Comparison of ENCODE assay signal across 8 cellular contexts in the genomic region with DNA sequence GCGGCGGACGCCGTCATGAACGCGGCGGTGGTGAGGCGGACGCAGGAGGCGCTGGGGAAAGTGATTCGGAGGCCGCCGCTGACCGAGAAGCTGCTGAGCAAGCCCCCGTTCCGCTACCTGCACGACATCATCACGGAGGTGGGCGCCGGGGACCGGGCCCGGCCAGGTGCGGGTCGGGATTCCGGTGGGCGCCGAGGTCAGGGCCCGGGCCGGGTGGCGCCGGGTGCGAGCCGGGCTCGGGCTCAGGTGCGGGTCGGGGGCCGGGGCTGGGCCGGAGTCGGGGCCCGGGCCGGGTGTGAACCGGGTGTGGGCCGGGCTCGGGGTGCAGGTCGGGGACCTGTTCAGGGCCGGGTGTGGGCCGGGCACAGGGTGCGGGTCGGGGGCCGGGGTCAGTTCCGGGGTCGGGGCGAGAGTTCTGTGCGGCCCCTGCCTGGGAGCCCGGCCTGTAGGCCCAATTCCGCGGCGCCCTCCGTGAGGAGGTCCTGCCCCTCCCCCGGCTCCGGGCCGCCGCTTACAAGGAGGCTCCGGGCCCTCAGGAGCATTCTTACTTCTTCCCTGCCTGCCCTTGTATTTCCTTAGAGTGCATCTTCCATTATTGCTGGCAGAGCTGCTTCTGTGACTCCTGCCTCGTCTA. TPM values are rescaled to one million over a fixed set of nuclear protein-coding genes. Genes with fewer than 3 reads are reported as not detected.
DNase-seq lines count a peak whose midpoint lies in the region; TF ChIP-seq lines count a peak whose summit lies in the region.

No MANE protein-coding gene starts in this region.

- H4K5ac ChIP-seq in H9 (ENCODE audit: insufficient read length, low read depth, low read length) = no peak overlapping the region

- DNase-seq in DMS 273 (lab: John Stamatoyannopoulos, UW; ENCODE audit: unreplicated experiment) (peak; percentile 51), DMS 273 treated with DMSO at 0.1 percent for 48 hours (lab: John Stamatoyannopoulos, UW) (no peak), H9 (no peak), MM.1S (no peak), dermis blood vessel endothelial cell (peak; percentile 17), OCI-M1 (lab: John Stamatoyannopoulos, UW) (no peak), NCI-H1092 treated with DMSO at 0.1 percent for 48 hours (lab: John Stamatoyannopoulos, UW) (no peak)

- H2BK120ac ChIP-seq in H9 (ENCODE audit: low read depth, low read length, poor library complexity, severe bottlenecking) = no peak overlapping the region

- H4K20me1 ChIP-seq in H9 (ENCODE audit: control insufficient read depth, insufficient read depth, insufficient read length) (no peaks in the 10 kb centered on the region), MM.1S (ENCODE audit: insufficient read depth, low read length) (no peaks in the 10 kb centered on the region)

- H4K8ac ChIP-seq in H9 (replicated peaks; ENCODE audit: insufficient read length, low read depth, low read length) = no peak overlapping the region

- H3K4me2 ChIP-seq in H9 (ENCODE audit: insufficient read depth, insufficient read length, low read length) (peak overlapping the region; percentile 88), MM.1S (ENCODE audit: low read depth, low read length) (peak overlapping the region; percentile 80)

- H2BK12ac ChIP-seq in H9 (ENCODE audit: insufficient read length, low read depth, low read length) = no peak overlapping the region

- no peak overlapping the region for H3K56ac ChIP-seq in H9 (ENCODE audit: insufficient read length, low read depth, low read length)

- no peak overlapping the region for H3K27ac Mint-ChIP-seq in H9

- no peak overlapping the region for H3K23ac ChIP-seq in H9 (ENCODE audit: insufficient read length, low read depth, low read length)

- no peak overlapping the region for H3K4ac ChIP-seq in H9 (ENCODE audit: low read depth, low read length)

- WGBS in H9 (ENCODE audit: extremely low coverage, insufficient read length, low lambda C conversion rate) = no CpG with 5 or more reads among the region's 65 CpGs

- H3K79me1 ChIP-seq in H9 (ENCODE audit: insufficient read depth, low read depth, low read length, poor library complexity, severe bottlenecking) = no peaks in the 10 kb centered on the region

- no peak overlapping the region for H2BK15ac ChIP-seq in H9 (ENCODE audit: low read depth, low read length)

- peaks cover 1 to 7% (median 5%) of the 10 kb centered on the region in 3 experiments; a peak in 3 of 7 replicates for H3K36me3 Mint-ChIP-seq in H9 (ENCODE audit: insufficient read depth in 1 of 3, low read depth in 3 of 3)

- H3K9ac ChIP-seq in H9 (ENCODE audit: extremely low read depth, insufficient read length, low read length) = peak overlapping the region; percentile 58
- peak overlapping the region; percentile 53; the same call in 1 of the 2 replicates for H3K9ac ChIP-seq in MM.1S (ENCODE audit: low read length)
- H3K9ac ChIP-seq in mucosa of stomach (ENCODE audit: low read length) = peak overlapping the region; percentile 59

- H3K9me3 Mint-ChIP-seq in H9 = peaks cover 0 to 4% of the 10 kb centered on the region in 2 experiments; a peak in 3 of 5 replicates

- H3K4me3 ChIP-seq in MM.1S (ENCODE audit: low read length) = peak overlapping the region; percentile 61
- H3K4me3 ChIP-seq in mucosa of stomach (ENCODE audit: low read length) = no peak overlapping the region

- H2AK5ac ChIP-seq in H9 (ENCODE audit: insufficient read length, low read length) = no peak overlapping the region

- TF ChIP-seq CTCF in H9 (conservative IDR thresholded peaks at IDR 0.05) (no peak), MM.1S (IDR thresholded peaks at IDR 0.05; ENCODE audit: low read length) (no peak)

- peaks cover 3% of the 10 kb centered on the region; the same call in 1 of the 2 replicates for H3K4me1 ChIP-seq in H9 (ENCODE audit: insufficient read depth, low read length)
- H3K4me1 ChIP-seq in MM.1S (ENCODE audit: low read length) = peaks cover 12% of the 10 kb centered on the region; the same call in 1 of the 2 replicates
- H3K4me1 ChIP-seq in mucosa of stomach (ENCODE audit: control insufficient read depth, insufficient read depth, low read length) = peaks cover 9% of the 10 kb centered on the region

- no peak overlapping the region for H2BK5ac ChIP-seq in H9 (ENCODE audit: insufficient read length, low read length)

- H3K27ac ChIP-seq in H9 (ENCODE audit: insufficient read length, low read depth, low read length) (no peak overlapping the region), MM.1S (ENCODE audit: low read length) (no peak overlapping the region)

- no peak overlapping the region for H3K18ac ChIP-seq in H9 (ENCODE audit: insufficient read length, low read depth, low read length)

- H2BK20ac ChIP-seq in H9 (ENCODE audit: low read depth, low read length, poor library complexity, severe bottlenecking) = no peak overlapping the region

- H3K79me2 ChIP-seq in H9 (ENCODE audit: insufficient read depth, low read length) (peaks cover 1% of the 10 kb centered on the region; the same call in 1 of the 2 replicates), MM.1S (ENCODE audit: low read length) (peaks cover 12% of the 10 kb centered on the region)

- H3K23me2 ChIP-seq in H9 (ENCODE audit: insufficient read length, low read depth, low read length, poor library complexity, severe bottlenecking) = peaks cover 7% of the 10 kb centered on the region

- H3K4me3 Mint-ChIP-seq in H9 = peak overlapping the region; percentile 78 to 88

- H3K14ac ChIP-seq in H9 (ENCODE audit: insufficient read depth, low read length) = no peak overlapping the region

- H3K9me3 ChIP-seq in H9 (ENCODE audit: control insufficient read depth, low read depth, low read length) (no peaks in the 10 kb centered on the region), MM.1S (replicated peaks; ENCODE audit: insufficient read depth, low read length) (no peaks in the 10 kb centered on the region), mucosa of stomach (ENCODE audit: control insufficient read depth, low read length) (no peaks in the 10 kb centered on the region)

- no peaks in the 10 kb centered on the region for H3K9me2 ChIP-seq in MM.1S (replicated peaks; ENCODE audit: insufficient read depth, low read length)

- H2AFZ ChIP-seq in H9 (ENCODE audit: low read length) (no peak overlapping the region), MM.1S (ENCODE audit: low read length) (0 out of 2 replicates have a peak overlapping the region, but pooled peaks have one; percentile 45)

- H3K36me3 ChIP-seq in MM.1S (replicated peaks; ENCODE audit: insufficient read depth, low read length) = no peaks in the 10 kb centered on the region
- no peaks in the 10 kb centered on the region for H3K36me3 ChIP-seq in mucosa of stomach (ENCODE audit: control insufficient read depth, insufficient read depth, low read length)

- H3K4me1 Mint-ChIP-seq in H9 = peaks cover 15 to 18% of the 10 kb centered on the region in 2 experiments

- no peak overlapping the region for H3T11ph ChIP-seq in H9 (ENCODE audit: low read length)

- no peaks in the 10 kb centered on the region for H3F3A ChIP-seq in MM.1S (ENCODE audit: insufficient read depth, low read length)

- H3K27me3 ChIP-seq in H9 (ENCODE audit: insufficient read depth, low read length) (no peaks in the 10 kb centered on the region), MM.1S (replicated peaks; ENCODE audit: insufficient read depth, low read length) (no peaks in the 10 kb centered on the region), mucosa of stomach (ENCODE audit: control insufficient read depth, insufficient read depth, low read length) (no peaks in the 10 kb centered on the region)

- H4K91ac ChIP-seq in H9 (ENCODE audit: insufficient read length, low read depth, low read length) = no peak overlapping the region

- H3K27me3 Mint-ChIP-seq in H9 (ENCODE audit: low read depth) = peaks cover 27% of the 10 kb centered on the region

RNA-seq across cellular contexts. Expression of gene TRAF3IP1, which starts 0.4 kb away (rescaled TPM):
- 12.9 and 16.4 TPM in 2 replicates for total RNA-seq in H9 (2021)
- 7.3 and 8.7 TPM in 2 replicates for total RNA-seq in dermis blood vessel endothelial cell

RNA-seq across cellular contexts. Expression of gene PER2, which starts 32.4 kb away (rescaled TPM):
- total RNA-seq in H9 (2021) (12.1 and 12.9 TPM in 2 replicates), dermis blood vessel endothelial cell (1.2 and 3.0 TPM in 2 replicates)

Comparison
In these comparisons a context has a peak if more than half of its experiments do, and no peak if none do; other contexts are left out.
1. DNase-seq: peak in DMS 273 (single experiment) and dermis blood vessel endothelial cell (single experiment); none in DMS 273 treated with DMSO at 0.1 percent for 48 hours (single experiment), H9 (single experiment), MM.1S (single experiment), OCI-M1 (single experiment) and NCI-H1092 treated with DMSO at 0.1 percent for 48 hours (single experiment).
2. Peak in every context shown above with its lines, with median percentiles within 50 percentile points of each other: H3K9ac ChIP-seq.